Comparison of ENCODE assay signal across 8 cellular contexts in the genomic region with DNA sequence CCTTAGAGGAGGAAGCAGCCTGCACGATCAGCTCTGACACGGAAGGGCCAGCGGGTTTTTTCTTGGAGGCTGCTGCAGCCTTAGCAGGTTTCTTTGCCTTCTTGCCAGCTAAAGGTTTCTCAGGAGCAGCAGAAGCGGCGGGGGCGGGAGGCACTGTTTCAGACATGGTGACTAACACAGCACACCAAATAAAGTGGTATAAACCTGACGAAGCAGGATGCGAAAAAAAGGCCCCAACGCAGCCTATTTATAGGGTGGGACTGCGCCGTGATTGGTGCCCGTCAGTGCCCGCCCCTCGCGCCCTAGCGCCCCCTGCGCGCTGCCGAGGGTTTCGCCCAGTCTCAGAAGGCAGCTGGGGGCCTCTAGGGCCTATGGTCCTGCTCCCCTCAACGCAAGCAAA. TPM values are rescaled to one million over a fixed set of nuclear protein-coding genes. Genes with fewer than 3 reads are reported as not detected.
DNase-seq lines count a peak whose midpoint lies in the region; ATAC-seq and TF ChIP-seq lines count a peak whose summit lies in the region.

No MANE protein-coding gene starts in this region.

- no peaks in the 10 kb centered on the region for H3K27me3 ChIP-seq in lower lobe of right lung (ENCODE audit: low read depth)

- H3K4me1 ChIP-seq in lower lobe of right lung = peaks cover 3% of the 10 kb centered on the region

- TF ChIP-seq CTCF in GM12874 (IDR thresholded peaks at IDR 0.05; ENCODE audit: insufficient read depth, low read depth, low read length) = peak; percentile 40
- TF ChIP-seq CTCF in lower lobe of right lung (IDR thresholded peaks at IDR 0.05) = peak; percentile 25

- H3K27ac ChIP-seq in lower lobe of right lung = peak overlapping the region; percentile 72

- intact Hi-C loops in lower lobe of right lung (cut with DNase I) = no loop called here

- peak; percentile 72 to 77 for DNase-seq in activated CD4-positive, alpha-beta T cell treated with anti-CD3 and anti-CD28 coated beads, Interleukin-2, amount 50 U/mL, for 4 hours
- DNase-seq in dedifferentiated amniotic fluid mesenchymal stem cell (ENCODE audit: extremely low spot score) (peak; percentile 53), lower lobe of right lung (peak; percentile 61), NCI-H1417 (lab: John Stamatoyannopoulos, UW) (no peak), UCSD-AML1 (lab: John Stamatoyannopoulos, UW; ENCODE audit: unreplicated experiment) (no peak)
- peak; percentile 62 for DNase-seq in stimulated activated CD8-positive, alpha-beta memory T cell treated with anti-CD3 and anti-CD28 coated beads, Interleukin-12 subunit alpha, Interleukin-12 subunit beta, amount 100 ng/mL, for 4 hours (ENCODE audit: low read depth)

- no peaks in the 10 kb centered on the region for H3K36me3 ChIP-seq in lower lobe of right lung

- ATAC-seq in lower lobe of right lung (peak in 1 of 2 donors; percentile 1), HG03175 (IDR thresholded peaks at IDR 0.05; ENCODE audit: unreplicated experiment) (no peak)

- peak overlapping the region; percentile 40 for H3K4me3 ChIP-seq in lower lobe of right lung

- H3K9me3 ChIP-seq in lower lobe of right lung = no peaks in the 10 kb centered on the region

RNA-seq across cellular contexts. Expression of gene TRIM38, which starts 55.0 kb away (rescaled TPM):
- 23.0 TPM for total RNA-seq in lower lobe of right lung

Comparison
In these comparisons a context has a peak if more than half of its experiments do, and no peak if none do; other contexts are left out.
1. DNase-seq: peak in activated CD4-positive, alpha-beta T cell treated with anti-CD3 and anti-CD28 coated beads, Interleukin-2, amount 50 U/mL, for 4 hours (2 of 2), dedifferentiated amniotic fluid mesenchymal stem cell (single experiment), lower lobe of right lung (single experiment) and stimulated activated CD8-positive, alpha-beta memory T cell treated with anti-CD3 and anti-CD28 coated beads, Interleukin-12 subunit alpha, Interleukin-12 subunit beta, amount 100 ng/mL, for 4 hours (single experiment); none in NCI-H1417 (0 of 3) and UCSD-AML1 (single experiment).